ENCODE assay signal across 1 cellular context in genomic region chr12:100200450-100201181, GRCh38.
TF ChIP-seq lines count a peak whose summit lies in the region.

Gene ACTR6 (plus strand): TSS chr12:100200815. CDS start chr12:100200852, 37 bp downstream.

TF ChIP-seq in HepG2, 621 proteins besides CTCF, POLR2A, EP300 and RAD21 (continued from another document and continues in another):
- TF ChIP-seq LRRFIP1 (CRISPR knock-in tag; conservative IDR thresholded peaks at IDR 0.05): no peak
- TF ChIP-seq ZFP90 (CRISPR knock-in tag; IDR thresholded peaks at IDR 0.05; ENCODE audit: borderline replicate concordance): 0 out of 2 replicates have a peak, but pooled peaks have one; percentile 30
- TF ChIP-seq SP2 (CRISPR knock-in tag; IDR thresholded peaks at IDR 0.05): no peak
- no peak for TF ChIP-seq ZSCAN25 (CRISPR knock-in tag; IDR thresholded peaks at IDR 0.05)
- no peak for TF ChIP-seq UBTF (CRISPR knock-in tag; IDR thresholded peaks at IDR 0.05)
- TF ChIP-seq NFKB2 (CRISPR knock-in tag; IDR thresholded peaks at IDR 0.05; ENCODE audit: borderline replicate concordance): no peak
- TF ChIP-seq MXD1 (CRISPR knock-in tag; IDR thresholded peaks at IDR 0.05): no peak
- TF ChIP-seq ZBTB7B (CRISPR knock-in tag; IDR thresholded peaks at IDR 0.05): no peak
- TF ChIP-seq TARDBP (CRISPR knock-in tag; IDR thresholded peaks at IDR 0.05): peak; percentile 49; the same call in 1 of the 2 replicates
- TF ChIP-seq MLX (CRISPR knock-in tag; IDR thresholded peaks at IDR 0.05): 0 out of 2 replicates have a peak, but pooled peaks have one; percentile 12
- TF ChIP-seq ISL2 (CRISPR knock-in tag; IDR thresholded peaks at IDR 0.05): peak; percentile 63; the same call in 1 of the 2 replicates
- no peak for TF ChIP-seq ZNF577 (CRISPR knock-in tag; IDR thresholded peaks at IDR 0.05; ENCODE audit: borderline replicate concordance, low read depth)
- TF ChIP-seq SMAD3 (CRISPR knock-in tag; IDR thresholded peaks at IDR 0.05): peak; percentile 80
- TF ChIP-seq MBD4 (IDR thresholded peaks at IDR 0.05; ENCODE audit: borderline replicate concordance, low read length): no peak
- TF ChIP-seq CHCHD3 (CRISPR knock-in tag; IDR thresholded peaks at IDR 0.05): no peak
- no peak for TF ChIP-seq CC2D1A (CRISPR knock-in tag; IDR thresholded peaks at IDR 0.05)
- TF ChIP-seq YY1 (IDR thresholded peaks at IDR 0.05; ENCODE audit: insufficient read depth, insufficient replicate concordance, low read depth, low read length): peak; percentile 50
- 0 out of 2 replicates have a peak, but pooled peaks have one; percentile 54 for TF ChIP-seq DNMT3B (CRISPR knock-in tag; conservative IDR thresholded peaks at IDR 0.05)
- TF ChIP-seq ZBTB14 (CRISPR knock-in tag; IDR thresholded peaks at IDR 0.05): no peak
- TF ChIP-seq SP1 (IDR thresholded peaks at IDR 0.05): no peak
- peak; percentile 67 for TF ChIP-seq SP1 (CRISPR knock-in tag; IDR thresholded peaks at IDR 0.05)
- no peak for TF ChIP-seq ZFP36L2 (CRISPR knock-in tag; IDR thresholded peaks at IDR 0.05)
- peak; percentile 55; the same call in 1 of the 2 replicates for TF ChIP-seq ZNF160 (CRISPR knock-in tag; IDR thresholded peaks at IDR 0.05)
- TF ChIP-seq SMAD9 (CRISPR knock-in tag; IDR thresholded peaks at IDR 0.05): no peak
- no peak for TF ChIP-seq USF2 (IDR thresholded peaks at IDR 0.05; ENCODE audit: low read depth, low read length)
- TF ChIP-seq USF2 (CRISPR knock-in tag; IDR thresholded peaks at IDR 0.05; ENCODE audit: borderline replicate concordance): no peak
- no peak for TF ChIP-seq ZFP1 (CRISPR knock-in tag; IDR thresholded peaks at IDR 0.05)
- TF ChIP-seq ZNF503 (CRISPR knock-in tag; IDR thresholded peaks at IDR 0.05): 0 out of 2 replicates have a peak, but pooled peaks have one; percentile 41
- TF ChIP-seq NKX3-1 (CRISPR knock-in tag; IDR thresholded peaks at IDR 0.05): no peak
- TF ChIP-seq ZNF580 (CRISPR knock-in tag; IDR thresholded peaks at IDR 0.05; ENCODE audit: borderline replicate concordance, low read depth): 0 out of 2 replicates have a peak, but pooled peaks have one; percentile 50
- no peak; the same call in 1 of the 2 replicates for TF ChIP-seq THAP9 (CRISPR knock-in tag; IDR thresholded peaks at IDR 0.05; ENCODE audit: borderline replicate concordance)
- no peak for TF ChIP-seq ATAD3A (CRISPR knock-in tag; IDR thresholded peaks at IDR 0.05)
- TF ChIP-seq ZNF772 (CRISPR knock-in tag; IDR thresholded peaks at IDR 0.05): 0 out of 2 replicates have a peak, but pooled peaks have one; percentile 44
- TF ChIP-seq ZHX1 (CRISPR knock-in tag; IDR thresholded peaks at IDR 0.05; ENCODE audit: low read depth): no peak
- TF ChIP-seq NR2F1 (CRISPR knock-in tag; IDR thresholded peaks at IDR 0.05): no peak; a peak in 1 of 4 replicates
- no peak for TF ChIP-seq PREB (CRISPR knock-in tag; IDR thresholded peaks at IDR 0.05)
- TF ChIP-seq PAX8 (CRISPR knock-in tag; IDR thresholded peaks at IDR 0.05; ENCODE audit: borderline replicate concordance): no peak
- no peak for TF ChIP-seq NFKBIZ (CRISPR knock-in tag; IDR thresholded peaks at IDR 0.05)
- TF ChIP-seq ISX (CRISPR knock-in tag; conservative IDR thresholded peaks at IDR 0.05): no peak
- no peak for TF ChIP-seq ZNF782 (CRISPR knock-in tag; IDR thresholded peaks at IDR 0.05; ENCODE audit: borderline replicate concordance)
- TF ChIP-seq FIP1L1 (IDR thresholded peaks at IDR 0.05; ENCODE audit: borderline replicate concordance, insufficient read depth, low read depth, low read length): no peak
- TF ChIP-seq PHF21A (CRISPR knock-in tag; IDR thresholded peaks at IDR 0.05): peak; percentile 44
- no peak for TF ChIP-seq IRF1 (CRISPR knock-in tag; IDR thresholded peaks at IDR 0.05; ENCODE audit: low read depth)
- no peak for TF ChIP-seq ZNF30 (CRISPR knock-in tag; IDR thresholded peaks at IDR 0.05)
